13 cellular contexts compared by ENCODE assay signal in the genomic region with DNA sequence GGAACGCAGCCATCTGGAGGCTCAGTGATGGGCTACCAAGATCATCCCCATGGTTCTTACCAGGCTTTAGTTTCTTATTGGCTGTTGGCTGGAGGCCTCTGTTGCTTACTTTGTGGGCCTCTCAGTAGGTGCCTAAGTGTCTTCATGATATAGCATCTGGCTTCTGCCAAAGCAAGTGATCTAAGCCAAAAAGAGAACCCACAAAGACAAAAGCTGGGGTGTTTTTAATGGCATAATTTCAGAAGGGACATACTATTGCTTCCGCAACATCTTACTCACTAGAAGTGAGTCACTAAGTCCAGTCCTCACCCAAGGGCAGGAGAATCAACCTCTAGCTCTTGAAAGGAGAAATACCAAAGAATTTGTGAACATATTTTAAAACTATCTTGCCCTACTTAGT.
DNase-seq lines count a peak whose midpoint lies in the region; ATAC-seq and TF ChIP-seq lines count a peak whose summit lies in the region.
"Had no signal": no experiment of that assay in that cellular context is flagged by ENCODE, and none has a peak within 500 bp of the region (broad histone marks: within the 10 kb centered on the region; RNA-seq: fewer than 3 reads in every experiment).

No MANE protein-coding gene starts in this region.

- POLR2A ChIA-PET in activated CD4-positive, alpha-beta memory T cell treated with anti-CD3 and anti-CD28 coated beads for 36 hours (lab: Charles Lee) = interaction anchor here (0.9 kb wide), 1 partner anchor 10 kb away, joined by 6 read pairs; no protein-coding TSS in a partner anchor

- no peak for TF ChIP-seq CTCF in fibroblast of mammary gland (conservative IDR thresholded peaks at IDR 0.05; ENCODE audit: control insufficient read depth, insufficient read depth, low read depth, low read length)

- no peaks in the 10 kb centered on the region for H3K27me3 Mint-ChIP-seq in activated naive CD4-positive, alpha-beta T cell treated with anti-CD3 and anti-CD28 coated beads, Interleukin-2, amount 10 ng/mL, durations not matched to agents 7 days and 5 days
- H3K27me3 Mint-ChIP-seq in activated CD4-positive, alpha-beta memory T cell treated with anti-CD3 and anti-CD28 coated beads for 36 hours = peaks cover 2% of the 10 kb centered on the region
- peaks cover 9% of the 10 kb centered on the region for H3K27me3 Mint-ChIP-seq in stimulated activated naive CD8-positive, alpha-beta T cell treated with anti-CD3 and anti-CD28 coated beads, Interleukin-15, amount 100 ng/mL, for 72 hours
- H3K27me3 Mint-ChIP-seq: dendritic cell treated with granulocyte-macrophage colony-stimulating factor and Interleukin-4, amounts not matched to agents 40 ng/mL and 50 ng/mL, for 4 days had no signal

- peaks cover 0 to 13% of the 10 kb centered on the region in 2 donors for H3K9me3 Mint-ChIP-seq in activated naive CD4-positive, alpha-beta T cell treated with anti-CD3 and anti-CD28 coated beads, Interleukin-2, amount 50 U/mL, for 72 hours
- H3K9me3 Mint-ChIP-seq in activated naive CD4-positive, alpha-beta T cell treated with anti-CD3 and anti-CD28 coated beads, Interleukin-2, amount 10 ng/mL, durations not matched to agents 7 days and 5 days = no peaks in the 10 kb centered on the region
- no peaks in the 10 kb centered on the region for H3K9me3 Mint-ChIP-seq in activated CD4-positive, alpha-beta memory T cell treated with anti-CD3 and anti-CD28 coated beads for 36 hours
- peaks cover 0 to 4% of the 10 kb centered on the region in 2 donors for H3K9me3 Mint-ChIP-seq in stimulated activated naive CD8-positive, alpha-beta T cell treated with anti-CD3 and anti-CD28 coated beads, Interleukin-15, amount 100 ng/mL, for 72 hours
- H3K9me3 Mint-ChIP-seq: dendritic cell treated with granulocyte-macrophage colony-stimulating factor and Interleukin-4, amounts not matched to agents 40 ng/mL and 50 ng/mL, for 4 days had no signal

- H3K4me3 ChIP-seq in fibroblast of mammary gland (ENCODE audit: control insufficient read depth, low read depth, low read length) = no peak overlapping the region
- H3K4me3 ChIP-seq: tibial artery had no signal

- H3K4me1 Mint-ChIP-seq in activated naive CD4-positive, alpha-beta T cell treated with anti-CD3 and anti-CD28 coated beads, Interleukin-2, amount 10 ng/mL, durations not matched to agents 7 days and 5 days = peaks cover 3% of the 10 kb centered on the region
- peaks cover 55% of the 10 kb centered on the region for H3K4me1 Mint-ChIP-seq in activated CD4-positive, alpha-beta memory T cell treated with anti-CD3 and anti-CD28 coated beads for 36 hours (ENCODE audit: low read depth)
- peaks cover 25% of the 10 kb centered on the region for H3K4me1 Mint-ChIP-seq in stimulated activated naive CD8-positive, alpha-beta T cell treated with anti-CD3 and anti-CD28 coated beads, Interleukin-15, amount 100 ng/mL, for 72 hours
- H3K4me1 Mint-ChIP-seq: CD14-positive monocyte had no signal

- ATAC-seq in activated naive CD4-positive, alpha-beta T cell treated with anti-CD3 and anti-CD28 coated beads, Interleukin-2, amount 50 U/mL, for 72 hours = peak; percentile 53 to 64
- peak; percentile 62 for ATAC-seq in stimulated activated naive CD8-positive, alpha-beta T cell treated with anti-CD3 and anti-CD28 coated beads, Interleukin-15, amount 100 ng/mL, for 72 hours
- no peak for ATAC-seq in GM18909 (IDR thresholded peaks at IDR 0.05; ENCODE audit: poor library complexity, unreplicated experiment)

- H3K36me3 Mint-ChIP-seq in activated naive CD4-positive, alpha-beta T cell treated with anti-CD3 and anti-CD28 coated beads, Interleukin-2, amount 50 U/mL, for 72 hours = peaks cover 0 to 40% of the 10 kb centered on the region in 2 donors
- H3K36me3 Mint-ChIP-seq in activated naive CD4-positive, alpha-beta T cell treated with anti-CD3 and anti-CD28 coated beads, Interleukin-2, amount 10 ng/mL, durations not matched to agents 7 days and 5 days = no peaks in the 10 kb centered on the region
- no peaks in the 10 kb centered on the region for H3K36me3 Mint-ChIP-seq in activated CD4-positive, alpha-beta memory T cell treated with anti-CD3 and anti-CD28 coated beads for 36 hours
- H3K36me3 Mint-ChIP-seq: CD14-positive monocyte had no signal

- intact Hi-C loops in activated CD4-positive, alpha-beta memory T cell treated with anti-CD3 and anti-CD28 coated beads for 36 hours (cut with micrococcal nuclease) = loop anchor here (1.0 kb wide), 1 partner anchor 9 kb away; no protein-coding TSS in a partner anchor

- no peak overlapping the region for H3K4me3 Mint-ChIP-seq in activated naive CD4-positive, alpha-beta T cell treated with anti-CD3 and anti-CD28 coated beads, Interleukin-2, amount 10 ng/mL, durations not matched to agents 7 days and 5 days
- no peak overlapping the region for H3K4me3 Mint-ChIP-seq in activated CD4-positive, alpha-beta memory T cell treated with anti-CD3 and anti-CD28 coated beads for 36 hours
- no peak overlapping the region for H3K4me3 Mint-ChIP-seq in stimulated activated naive CD8-positive, alpha-beta T cell treated with anti-CD3 and anti-CD28 coated beads, Interleukin-15, amount 100 ng/mL, for 72 hours
- H3K4me3 Mint-ChIP-seq: CD14-positive monocyte; dendritic cell treated with granulocyte-macrophage colony-stimulating factor and Interleukin-4, amounts not matched to agents 40 ng/mL and 50 ng/mL, for 4 days; mesothelial cell of epicardium had no signal

- no peak for DNase-seq in activated naive CD4-positive, alpha-beta T cell treated with anti-CD3 and anti-CD28 coated beads, Interleukin-2, amount 50 U/mL, for 72 hours (ENCODE audit: low spot score in 2 of 2)
- DNase-seq in activated naive CD4-positive, alpha-beta T cell treated with anti-CD3 and anti-CD28 coated beads, Interleukin-2, amount 10 ng/mL, durations not matched to agents 7 days and 5 days = no peak
- DNase-seq in activated CD4-positive, alpha-beta memory T cell treated with anti-CD3 and anti-CD28 coated beads for 36 hours = no peak
- DNase-seq in fibroblast of mammary gland (ENCODE audit: low read depth) = peak; percentile 94
- DNase-seq in stimulated activated naive CD8-positive, alpha-beta T cell treated with anti-CD3 and anti-CD28 coated beads, Interleukin-15, amount 100 ng/mL, for 72 hours = no peak
- no peak for DNase-seq in GDM1 (lab: John Stamatoyannopoulos, UW)
- no peak for DNase-seq in activated effector memory CD4-positive, alpha-beta T cell treated with anti-CD3 and anti-CD28 coated beads, Interleukin-2, amount 50 U/mL, for 16 hours
- DNase-seq: RPMI8226, tibial artery had no signal

- peak overlapping the region in 1 of 2 donors; percentile 87 for H3K27ac Mint-ChIP-seq in activated naive CD4-positive, alpha-beta T cell treated with anti-CD3 and anti-CD28 coated beads, Interleukin-2, amount 50 U/mL, for 72 hours
- no peak overlapping the region for H3K27ac Mint-ChIP-seq in activated naive CD4-positive, alpha-beta T cell treated with anti-CD3 and anti-CD28 coated beads, Interleukin-2, amount 10 ng/mL, durations not matched to agents 7 days and 5 days
- peak overlapping the region; percentile 59 for H3K27ac Mint-ChIP-seq in activated CD4-positive, alpha-beta memory T cell treated with anti-CD3 and anti-CD28 coated beads for 36 hours
- H3K27ac Mint-ChIP-seq in stimulated activated naive CD8-positive, alpha-beta T cell treated with anti-CD3 and anti-CD28 coated beads, Interleukin-15, amount 100 ng/mL, for 72 hours = no peak overlapping the region
- H3K27ac Mint-ChIP-seq: CD14-positive monocyte; dendritic cell treated with granulocyte-macrophage colony-stimulating factor and Interleukin-4, amounts not matched to agents 40 ng/mL and 50 ng/mL, for 4 days; mesothelial cell of epicardium had no signal

- CTCF ChIA-PET in activated naive CD4-positive, alpha-beta T cell treated with anti-CD3 and anti-CD28 coated beads, Interleukin-2, amount 10 ng/mL, durations not matched to agents 7 days and 5 days (lab: Charles Lee) = no interaction called here
- CTCF ChIA-PET in activated CD4-positive, alpha-beta memory T cell treated with anti-CD3 and anti-CD28 coated beads for 36 hours (lab: Charles Lee) = no interaction called here
